ENCODE assay signal across 9 cellular contexts in genomic region chr6:127291495-127291894, GRCh38. TPM values are rescaled to one million over a fixed set of nuclear protein-coding genes. Genes with fewer than 3 reads are reported as not detected.
DNase-seq lines count a peak whose midpoint lies in the region; ATAC-seq, FAIRE-seq and TF ChIP-seq lines count a peak whose summit lies in the region.
"Had no signal": no experiment of that assay in that cellular context is flagged by ENCODE, and none has a peak within 500 bp of the region (broad histone marks: within the 10 kb centered on the region; RNA-seq: fewer than 3 reads in every experiment).

No MANE protein-coding gene starts in this region.

- TF ChIP-seq RAD21 in K562 (CRISPR knock-in tag; conservative IDR thresholded peaks at IDR 0.05 in 1 of 2, IDR thresholded peaks at IDR 0.05 in 1 of 2): no peak

- no peak for TF ChIP-seq EP300 in K562 (IDR thresholded peaks at IDR 0.05; ENCODE audit: low read length)

- no peak for TF ChIP-seq CTCF in K562 (IDR thresholded peaks at IDR 0.05 in 2 of 3, conservative IDR thresholded peaks at IDR 0.05 in 1 of 3; ENCODE audit: insufficient read depth in 2 of 3, low read depth in 1 of 3, low read length in 3 of 3)

- H3K4me2 ChIP-seq in K562 (ENCODE audit: insufficient read depth, low read length) (no peak overlapping the region), Karpas-422 (ENCODE audit: low read depth, low read length, poor library complexity, severe bottlenecking) (no peak overlapping the region)

- no peaks in the 10 kb centered on the region for H3K9me3 ChIP-seq in CD4-positive, CD25-positive, alpha-beta regulatory T cell (ENCODE audit: control insufficient read depth in 2 of 2, low read length in 2 of 2)
- no peaks in the 10 kb centered on the region for H3K9me3 ChIP-seq in K562 (replicated peaks; ENCODE audit: control insufficient read depth, insufficient read depth, low read depth, low read length)
- no peaks in the 10 kb centered on the region for H3K9me3 ChIP-seq in Karpas-422 (ENCODE audit: low read length)
- no peaks in the 10 kb centered on the region for H3K9me3 ChIP-seq in HAP-1

- peaks cover 0 to 2% (median 0%) of the 10 kb centered on the region in 7 donors for H3K9me3 Mint-ChIP-seq in CD4-positive, CD25-positive, alpha-beta regulatory T cell

- H2AFZ ChIP-seq in K562 (ENCODE audit: low read depth, low read length): no peak overlapping the region
- H2AFZ ChIP-seq in Karpas-422 (ENCODE audit: low read length): no peak overlapping the region

- FAIRE-seq in K562 (lab: Jason Lieb, UNC): peak; percentile 35

- peak overlapping the region; percentile 71 for H3K4me3 ChIP-seq in CD4-positive, CD25-positive, alpha-beta regulatory T cell (ENCODE audit: low read depth, low read length)
- H3K4me3 ChIP-seq in K562 (no peak overlapping the region), Karpas-422 (ENCODE audit: low read length) (no peak overlapping the region), HAP-1 (no peak overlapping the region)

- no peak overlapping the region for H3K27ac ChIP-seq in CD4-positive, CD25-positive, alpha-beta regulatory T cell (ENCODE audit: insufficient read depth, low read length, poor library complexity, severe bottlenecking)
- H3K27ac ChIP-seq in K562 (ENCODE audit: extremely low read depth, low read depth, low read length): no peak overlapping the region
- no peak overlapping the region for H3K27ac ChIP-seq in Karpas-422 (ENCODE audit: low read length)

- POLR2A ChIA-PET in K562 (lab: Yijun Ruan, JAX): interaction anchor here (1.0 to 1.9 kb wide), 3 partner anchors 11 to 52 kb away, joined by 3 to 6 read pairs (median 3); partner anchors contain the start of genes ECHDC1 and RNF146

- H4K20me1 ChIP-seq in K562 (replicated peaks; ENCODE audit: control insufficient read depth, insufficient read depth, low read length) (no peaks in the 10 kb centered on the region), Karpas-422 (ENCODE audit: insufficient read depth, low read depth, low read length) (no peaks in the 10 kb centered on the region)

- no peaks in the 10 kb centered on the region for H3K27me3 Mint-ChIP-seq in CD4-positive, CD25-positive, alpha-beta regulatory T cell

- H3K36me3 ChIP-seq in CD4-positive, CD25-positive, alpha-beta regulatory T cell (ENCODE audit: control insufficient read depth, insufficient read depth, low read length): peaks cover 31% of the 10 kb centered on the region
- H3K36me3 ChIP-seq in K562 (ENCODE audit: control insufficient read depth, insufficient read depth, low read length) (peaks cover 58% of the 10 kb centered on the region), Karpas-422 (ENCODE audit: insufficient read depth, low read length) (peaks cover 58% of the 10 kb centered on the region), HAP-1 (replicated peaks) (peaks cover 8% of the 10 kb centered on the region)

- ATAC-seq in CD4-positive, CD25-positive, alpha-beta regulatory T cell (ENCODE audit: low read depth in 2 of 2): peak in 1 of 2 donors; percentile 56
- ATAC-seq in GM19351 (IDR thresholded peaks at IDR 0.05; ENCODE audit: unreplicated experiment): peak; percentile 85
- peak; percentile 89 for ATAC-seq in HG03060 (IDR thresholded peaks at IDR 0.05; ENCODE audit: low read depth, unreplicated experiment)
- ATAC-seq in K562: no peak

- TF ChIP-seq POLR2A in K562 (conservative IDR thresholded peaks at IDR 0.05): no peak

- H3K9ac ChIP-seq in K562 (ENCODE audit: insufficient read depth in 1 of 2, low read depth in 2 of 2, low read length in 2 of 2) (no peak overlapping the region), Karpas-422 (ENCODE audit: low read length) (no peak overlapping the region)

- H3K4me1 Mint-ChIP-seq in CD4-positive, CD25-positive, alpha-beta regulatory T cell: peaks cover 24 to 43% (median 37%) of the 10 kb centered on the region in 4 donors

- H3K9me2 ChIP-seq in Karpas-422 (replicated peaks; ENCODE audit: insufficient read depth, low read length): no peaks in the 10 kb centered on the region

- no peaks in the 10 kb centered on the region for H3K27me3 ChIP-seq in CD4-positive, CD25-positive, alpha-beta regulatory T cell (ENCODE audit: control insufficient read depth, insufficient read depth, low read length)
- no peaks in the 10 kb centered on the region for H3K27me3 ChIP-seq in K562 (ENCODE audit: control insufficient read depth in 2 of 2, insufficient read depth in 2 of 2, low read length in 2 of 2)
- H3K27me3 ChIP-seq in Karpas-422 (ENCODE audit: low read length): no peaks in the 10 kb centered on the region
- no peaks in the 10 kb centered on the region for H3K27me3 ChIP-seq in HAP-1 (ENCODE audit: low read depth)

- peak in 1 of 3 donors; percentile 54 for DNase-seq in CD4-positive, CD25-positive, alpha-beta regulatory T cell
- no peak for DNase-seq in K562 (ENCODE audit: extremely low read depth in 1 of 4, low spot score in 3 of 4)
- no peak for DNase-seq in mucosa of gallbladder (ENCODE audit: low spot score)
- DNase-seq in Karpas-422: no peak
- DNase-seq in activated CD4-positive, alpha-beta T cell treated with anti-CD3 and anti-CD28 coated beads for 4 hours: no peak
- DNase-seq in HAP-1 (ENCODE audit: low spot score in 2 of 2): no peak
- DNase-seq: central memory CD4-positive, alpha-beta T cell had no signal

- H3K79me2 ChIP-seq in K562 (ENCODE audit: control insufficient read depth, insufficient read depth, low read length): no peaks in the 10 kb centered on the region
- peaks cover 78% of the 10 kb centered on the region for H3K79me2 ChIP-seq in Karpas-422 (ENCODE audit: low read length)

- no peaks in the 10 kb centered on the region for H3K9me1 ChIP-seq in K562 (ENCODE audit: control insufficient read depth, insufficient read depth, low read length)

- peak overlapping the region in 3 of 4 donors; percentile 69 to 70 (median 70) for H3K4me3 Mint-ChIP-seq in CD4-positive, CD25-positive, alpha-beta regulatory T cell

- 78% methylated on average over 5 of the region's 5 CpGs for WGBS in K562 (ENCODE audit: insufficient coverage, low coverage, missing lambda C conversion rate)

- CTCF ChIA-PET in K562 (lab: Yijun Ruan, JAX; ENCODE audit: low intra/inter-chr PET ratio): no interaction called here

- in situ Hi-C loops in K562 (cut with MboI) (no loop called here), HAP-1 (cut with MboI; ENCODE audit: low sequenced_read_pairs) (no loop called here)

- H3K4me1 ChIP-seq in CD4-positive, CD25-positive, alpha-beta regulatory T cell (ENCODE audit: control insufficient read depth, insufficient read depth, low read length, poor library complexity, severe bottlenecking): peaks cover 9% of the 10 kb centered on the region
- no peaks in the 10 kb centered on the region for H3K4me1 ChIP-seq in K562 (replicated peaks in 1 of 2; ENCODE audit: control insufficient read depth in 2 of 2, insufficient read depth in 2 of 2, low read length in 2 of 2)
- H3K4me1 ChIP-seq in Karpas-422 (ENCODE audit: low read length): no peaks in the 10 kb centered on the region
- no peaks in the 10 kb centered on the region for H3K4me1 ChIP-seq in HAP-1

- peak overlapping the region; percentile 27 to 83 (median 80) for H3K27ac Mint-ChIP-seq in CD4-positive, CD25-positive, alpha-beta regulatory T cell

- BruUV-seq in K562 (replicated peaks; lab: Mats Ljungman, UMichigan): no TSS peak

- H3K36me3 Mint-ChIP-seq in CD4-positive, CD25-positive, alpha-beta regulatory T cell: peaks cover 23% of the 10 kb centered on the region

- intact Hi-C loops in K562 (cut with micrococcal nuclease): no loop called here

RNA-seq across cellular contexts. Expression of gene RNF146, which starts 24.8 kb away (rescaled TPM):
- total RNA-seq in CD4-positive, CD25-positive, alpha-beta regulatory T cell: 14.0 TPM
- polyA plus RNA-seq in CD4-positive, CD25-positive, alpha-beta regulatory T cell: 10 to 100 TPM in 2 of 4 donors, 1 to 10 TPM in 2; 7.9 to 17.5 (median 13.2) TPM
- total RNA-seq in K562 (2011; cell fraction: chromatin; rRNA removed; ENCODE audit: low replicate concordance): 16.8 and 55.6 TPM in 2 replicates
- total RNA-seq in K562 (2011; cell fraction: nucleolus; rRNA removed): 8.3 and 12.8 TPM in 2 replicates
- total RNA-seq in K562 (2011; cell fraction: nucleoplasm; rRNA removed): 27.6 and 30.7 TPM in 2 replicates
- 15.0 and 16.2 TPM in 2 replicates for total RNA-seq in K562 (2014; rRNA removed)
- total RNA-seq in K562 (2014; rRNA removed; fragmentation: Illumina TruSeq; extraction: Trizol): 17.8 and 18.6 TPM in 2 replicates
- total RNA-seq in K562 (2015; rRNA removed; fragmentation: Illumina TruSeq; extraction: Trizol): 17.7 and 19.8 TPM in 2 replicates
- 13.1 and 15.4 TPM in 2 replicates for total RNA-seq in K562 (2021)
- 30.2 and 30.5 TPM in 2 replicates for polyA plus RNA-seq in K562 (2011; rRNA removed)
- polyA plus RNA-seq in K562 (2011; cell fraction: cytosol; rRNA removed): 6.7 and 14.4 TPM in 2 replicates
- polyA plus RNA-seq in K562 (2011; cell fraction: nucleus; rRNA removed): 44.3 and 58.3 TPM in 2 replicates
- polyA plus RNA-seq in K562 (2012): 16.7 and 17.2 TPM in 2 replicates
- 14.5 and 17.5 TPM in 2 replicates for polyA plus RNA-seq in K562 (2014; fragmentation: Illumina TruSeq; extraction: Trizol)
- polyA plus RNA-seq in K562 (2014; fragmentation: Nextera tagmentation; extraction: Ambion mirVana): 10 to 100 TPM in 1 of 2 experiments, 1 to 10 TPM in 1; 8.4 to 14.7 TPM
- 20.2 and 21.4 TPM in 2 replicates for polyA plus RNA-seq in K562 (2014; rRNA removed)
- polyA minus RNA-seq in K562 (2011; rRNA and poly(A)+ RNA removed): 25.3 and 33.9 TPM in 2 replicates
- 8.8 and 9.2 TPM in 2 replicates for polyA minus RNA-seq in K562 (2011; cell fraction: cytosol; rRNA and poly(A)+ RNA removed)
- 32.4 and 56.0 TPM in 2 replicates for polyA minus RNA-seq in K562 (2011; cell fraction: nucleus; rRNA and poly(A)+ RNA removed)
- 41.5 TPM for total RNA-seq in mucosa of gallbladder
- 35.7 and 50.1 TPM in 2 replicates for total RNA-seq in Karpas-422 (2014; rRNA removed; shearing (Covaris generic); ENCODE audit: low replicate concordance)

RNA-seq across cellular contexts. Expression of gene ECHDC1, which starts 51.9 kb away (rescaled TPM):
- total RNA-seq in CD4-positive, CD25-positive, alpha-beta regulatory T cell: 22.8 TPM
- 10 to 100 TPM; 54.6 to 71.7 (median 62.6) TPM for polyA plus RNA-seq in CD4-positive, CD25-positive, alpha-beta regulatory T cell
- total RNA-seq in K562 (2011; cell fraction: chromatin; rRNA removed; ENCODE audit: low replicate concordance): 34.7 and 94.5 TPM in 2 replicates
- total RNA-seq in K562 (2011; cell fraction: nucleolus; rRNA removed): 17.8 and 23.6 TPM in 2 replicates
- 38.3 and 94.7 TPM in 2 replicates for total RNA-seq in K562 (2011; cell fraction: nucleoplasm; rRNA removed)
- 45.9 and 58.0 TPM in 2 replicates for total RNA-seq in K562 (2014; rRNA removed)
- 99.3 and 119 TPM in 2 replicates for total RNA-seq in K562 (2014; rRNA removed; fragmentation: Illumina TruSeq; extraction: Trizol)
- 70.4 and 78.6 TPM in 2 replicates for total RNA-seq in K562 (2015; rRNA removed; fragmentation: Illumina TruSeq; extraction: Trizol)
- 57.5 and 58.4 TPM in 2 replicates for total RNA-seq in K562 (2021)
- 48.7 and 73.1 TPM in 2 replicates for polyA plus RNA-seq in K562 (2011; rRNA removed)
- polyA plus RNA-seq in K562 (2011; cell fraction: cytosol; rRNA removed): 7.9 and 20.1 TPM in 2 replicates
- polyA plus RNA-seq in K562 (2011; cell fraction: nucleus; rRNA removed): 13.2 and 20.4 TPM in 2 replicates
- polyA plus RNA-seq in K562 (2012): 46.1 and 76.1 TPM in 2 replicates
- polyA plus RNA-seq in K562 (2014; fragmentation: Illumina TruSeq; extraction: Trizol): 88.4 and 105 TPM in 2 replicates
- polyA plus RNA-seq in K562 (2014; fragmentation: Nextera tagmentation; extraction: Ambion mirVana): 100 to 1,000 TPM in 1 of 2 experiments, 10 to 100 TPM in 1; 96.5 to 103 TPM
- 64.6 and 75.5 TPM in 2 replicates for polyA plus RNA-seq in K562 (2014; rRNA removed)
- 67.4 and 81.7 TPM in 2 replicates for polyA minus RNA-seq in K562 (2011; rRNA and poly(A)+ RNA removed)
- 17.4 and 23.8 TPM in 2 replicates for polyA minus RNA-seq in K562 (2011; cell fraction: cytosol; rRNA and poly(A)+ RNA removed)
- 28.5 and 45.2 TPM in 2 replicates for polyA minus RNA-seq in K562 (2011; cell fraction: nucleus; rRNA and poly(A)+ RNA removed)
- 39.9 TPM for total RNA-seq in mucosa of gallbladder
- total RNA-seq in Karpas-422 (2014; rRNA removed; shearing (Covaris generic); ENCODE audit: low replicate concordance): 62.5 and 111 TPM in 2 replicates
